8 cellular contexts compared by ENCODE assay signal in the genomic region with DNA sequence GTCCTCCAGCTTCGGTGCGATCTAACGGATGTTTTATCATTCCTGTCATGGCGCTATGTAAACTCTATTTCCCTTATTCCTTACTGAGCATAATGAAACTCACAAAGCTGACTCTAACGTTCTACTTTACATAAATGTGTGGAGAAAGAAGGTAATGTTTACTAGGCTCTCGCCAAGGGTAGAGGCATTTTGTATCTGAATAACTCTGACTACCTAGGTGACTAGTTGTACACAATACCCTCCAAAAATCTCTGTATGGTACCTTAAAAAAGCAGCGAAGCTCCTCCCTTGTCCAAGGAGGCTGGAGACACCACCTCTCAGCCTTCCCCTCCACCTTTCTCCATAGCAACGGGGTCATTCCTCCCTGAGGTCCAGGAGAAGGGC. TPM values are rescaled to one million over a fixed set of nuclear protein-coding genes. Genes with fewer than 3 reads are reported as not detected.
DNase-seq lines count a peak whose midpoint lies in the region; ATAC-seq and TF ChIP-seq lines count a peak whose summit lies in the region.

No MANE protein-coding gene starts in this region.

- H2AFZ ChIP-seq in osteoblast (ENCODE audit: low read length): peak overlapping the region; percentile 95

- H3K36me3 ChIP-seq in GM06990 (ENCODE audit: control insufficient read depth, insufficient read depth, low read length) (peaks cover 3% of the 10 kb centered on the region), osteoblast (ENCODE audit: insufficient read depth, low read length) (no peaks in the 10 kb centered on the region)

- H3K79me2 ChIP-seq in osteoblast (ENCODE audit: insufficient read depth, low read length): peaks cover 11% of the 10 kb centered on the region

- H3K27me3 ChIP-seq in GM06990 (replicated peaks; ENCODE audit: control insufficient read depth, insufficient read depth, low read length): no peaks in the 10 kb centered on the region
- H3K27me3 ChIP-seq in dorsolateral prefrontal cortex: no peaks in the 10 kb centered on the region
- no peaks in the 10 kb centered on the region for H3K27me3 ChIP-seq in osteoblast (ENCODE audit: insufficient read depth, low read length)

- peak overlapping the region; percentile 94 for H3K4me3 ChIP-seq in GM06990 (replicated peaks; ENCODE audit: low read depth, low read length)
- H3K4me3 ChIP-seq in dorsolateral prefrontal cortex: peak overlapping the region; percentile 64 to 97 (median 85)
- peak overlapping the region; percentile 93 for H3K4me3 ChIP-seq in osteoblast (ENCODE audit: insufficient read depth, low read length)

- H3K4me2 ChIP-seq in osteoblast (ENCODE audit: insufficient read depth, low read length): peak overlapping the region; percentile 93

- no peak for TF ChIP-seq CTCF in GM06990 (IDR thresholded peaks at IDR 0.05; ENCODE audit: insufficient read depth, low read length, poor library complexity, severe bottlenecking)
- TF ChIP-seq CTCF in dorsolateral prefrontal cortex (IDR thresholded peaks at IDR 0.05 in 54 of 56, conservative IDR thresholded peaks at IDR 0.05 in 2 of 56; ENCODE audit: low read depth in 1 of 56, partially characterized antibody in 56 of 56): peak in 1 of 56 donors; percentile 14
- TF ChIP-seq CTCF in osteoblast (IDR thresholded peaks at IDR 0.05; ENCODE audit: extremely low read depth, low read depth, low read length): no peak

- H3K27ac ChIP-seq in dorsolateral prefrontal cortex (peak overlapping the region in 15 of 59 donors; percentile 10 to 59 (median 26)), osteoblast (ENCODE audit: low read depth, low read length) (no peak overlapping the region)

- H4K20me1 ChIP-seq in osteoblast (ENCODE audit: insufficient read depth, low read length): no peaks in the 10 kb centered on the region

- intact Hi-C loops in dorsolateral prefrontal cortex (cut with DNase I): loop anchor here (1.0 to 2.0 kb wide), 3 partner anchors 21 to 40 kb away; a partner anchor contains a TSS

- H3K9me3 ChIP-seq in osteoblast (ENCODE audit: low read depth, low read length): no peaks in the 10 kb centered on the region

- peaks cover 5% of the 10 kb centered on the region for H3K4me1 ChIP-seq in osteoblast (ENCODE audit: insufficient read depth, low read length)

- peak; percentile 21 for ATAC-seq in HG03442 (IDR thresholded peaks at IDR 0.05; ENCODE audit: unreplicated experiment)

- no peak for DNase-seq in GM06990 (ENCODE audit: extremely low read depth, insufficient read length)
- no peak for DNase-seq in dorsolateral prefrontal cortex
- DNase-seq in osteoblast (ENCODE audit: insufficient read length, low spot score, missing footprints): no peak
- DNase-seq in NCI-H1436 (lab: John Stamatoyannopoulos, UW): no peak
- DNase-seq in stimulated activated naive CD4-positive, alpha-beta T cell treated with Interleukin-2 at 50 U/mL for 16 hours (lab: John Stamatoyannopoulos, UW): no peak
- DNase-seq in stimulated activated CD4-positive, alpha-beta T cell treated with anti-CD3 and anti-CD28 coated beads, Interleukin-1b, Interleukin-23, amount 100 ng/mL, for 48 hours: no peak
- DNase-seq in GM03348 (ENCODE audit: low spot score): no peak

RNA-seq across cellular contexts. Expression of a gene that starts 0.3 kb away (rescaled TPM):
- total RNA-seq in dorsolateral prefrontal cortex (10 to 100 TPM in 1 of 120 experiments, 1 to 10 TPM in 119; 1.1 to 10.3 (median 4.1) TPM), osteoblast (4.1 and 4.7 TPM in 2 replicates)

RNA-seq across cellular contexts. Expression of a gene that starts 14.7 kb away (rescaled TPM):
- total RNA-seq in dorsolateral prefrontal cortex (10 to 100 TPM; 15.1 to 32.3 (median 22.0) TPM), osteoblast (18.5 and 22.1 TPM in 2 replicates)

RNA-seq across cellular contexts. Expression of a gene that starts 15.4 kb away (rescaled TPM):
- 1 to 10 TPM; 3.1 to 9.5 (median 6.6) TPM for total RNA-seq in dorsolateral prefrontal cortex
- total RNA-seq in osteoblast: 11.2 and 11.6 TPM in 2 replicates

RNA-seq across cellular contexts. Expression of a gene that starts 20.7 kb away (rescaled TPM):
- total RNA-seq in dorsolateral prefrontal cortex (10 to 100 TPM in 4 of 120 experiments, 1 to 10 TPM in 116; 4.4 to 10.6 (median 7.8) TPM), osteoblast (4.3 and 6.2 TPM in 2 replicates)

RNA-seq across cellular contexts. Expression of a gene that starts 33.6 kb away (rescaled TPM):
- 10 to 100 TPM; 14.6 to 37.0 (median 23.5) TPM for total RNA-seq in dorsolateral prefrontal cortex
- total RNA-seq in osteoblast: 9.4 and 10.9 TPM in 2 replicates
